9 cellular contexts compared by ENCODE assay signal in the genomic region with DNA sequence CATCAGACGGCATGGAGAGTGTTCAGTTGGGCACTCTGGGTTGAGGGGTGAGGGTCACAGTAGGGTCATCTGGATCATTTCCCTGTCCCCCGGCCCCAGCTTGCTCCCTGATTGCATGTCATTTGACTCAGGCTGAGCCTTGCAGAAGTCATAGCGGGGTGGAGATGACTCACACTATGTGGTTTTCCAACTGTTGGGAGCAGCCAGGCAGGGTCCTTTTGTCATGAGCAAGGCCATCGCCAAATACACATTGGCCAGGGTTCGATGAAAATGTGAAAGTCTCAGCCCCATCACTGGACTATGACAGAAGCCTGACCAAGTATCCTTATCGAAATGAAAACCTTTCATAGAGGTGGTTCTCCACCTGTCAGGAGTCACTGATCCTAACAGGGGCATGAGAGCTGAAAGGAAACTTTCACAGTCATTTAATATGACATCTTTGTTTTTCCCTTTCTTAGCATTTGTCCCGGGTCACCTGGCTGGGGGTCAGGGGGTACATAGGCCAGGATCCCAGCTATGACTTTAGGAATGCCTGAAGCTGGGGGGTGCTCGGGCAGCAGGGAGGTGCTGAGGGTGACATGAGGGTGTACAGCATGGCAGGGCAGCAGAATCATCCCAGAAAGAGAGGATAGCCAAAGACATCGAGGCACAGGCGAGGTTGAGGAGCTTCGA.
DNase-seq lines count a peak whose midpoint lies in the region; ATAC-seq and TF ChIP-seq lines count a peak whose summit lies in the region.
"Had no signal": no experiment of that assay in that cellular context is flagged by ENCODE, and none has a peak within 500 bp of the region (broad histone marks: within the 10 kb centered on the region; RNA-seq: fewer than 3 reads in every experiment).

No MANE protein-coding gene starts in this region.

- H3K27ac ChIP-seq in esophagus muscularis mucosa (replicated peaks in 1 of 4) (peak overlapping the region in 3 of 4 donors; percentile 9 to 43 (median 10)), gastrocnemius medialis (peak overlapping the region; percentile 42 to 56 (median 48))

- TF ChIP-seq CTCF in esophagus muscularis mucosa (IDR thresholded peaks at IDR 0.05) (no peak), gastrocnemius medialis (IDR thresholded peaks at IDR 0.05 in 4 of 5, conservative IDR thresholded peaks at IDR 0.05 in 1 of 5) (no peak)

- DNase-seq in GM04503 (ENCODE audit: low read depth) (peak; percentile 54), RPMI7951 (ENCODE audit: low read depth) (peak; percentile 96), esophagus muscularis mucosa (ENCODE audit: extremely low spot score) (peak; percentile 92), gastrocnemius medialis (peak in 1 of 2 donors; percentile 64), NCI-H2196 (lab: John Stamatoyannopoulos, UW; ENCODE audit: unreplicated experiment) (no peak), HAP-1 (ENCODE audit: low spot score in 2 of 2) (no peak)
- DNase-seq: activated CD8-positive, alpha-beta T cell treated with anti-CD3 and anti-CD28 coated beads, Interleukin-2, amount 10 ng/mL, durations not matched to agents 7 days and 5 days had no signal

- WGBS in esophagus muscularis mucosa: 84% methylated on average over 9 of the region's 11 CpGs

- H3K4me3 ChIP-seq in esophagus muscularis mucosa (no peak overlapping the region), gastrocnemius medialis (no peak overlapping the region), HAP-1 (no peak overlapping the region)

- TF ChIP-seq POLR2A in esophagus muscularis mucosa (IDR thresholded peaks at IDR 0.05; ENCODE audit: low read depth) (no peak), gastrocnemius medialis (IDR thresholded peaks at IDR 0.05) (no peak)

- intact Hi-C loops in esophagus muscularis mucosa (cut with DNase I): no loop called here
- intact Hi-C loops in gastrocnemius medialis (cut with DNase I; ENCODE audit: low total_unique reads): no loop called here

- TF ChIP-seq EP300 in esophagus muscularis mucosa (IDR thresholded peaks at IDR 0.05): no peak

- H3K27me3 ChIP-seq in esophagus muscularis mucosa (no peaks in the 10 kb centered on the region), gastrocnemius medialis (no peaks in the 10 kb centered on the region), HAP-1 (ENCODE audit: low read depth) (no peaks in the 10 kb centered on the region)

- H3K9me3 ChIP-seq in esophagus muscularis mucosa (no peaks in the 10 kb centered on the region), gastrocnemius medialis (no peaks in the 10 kb centered on the region), HAP-1 (no peaks in the 10 kb centered on the region)

- H3K4me1 ChIP-seq in esophagus muscularis mucosa (peaks cover 42 to 70% (median 53%) of the 10 kb centered on the region in 4 donors), gastrocnemius medialis (peaks cover 66 to 85% of the 10 kb centered on the region in 2 donors), HAP-1 (no peaks in the 10 kb centered on the region)

- in situ Hi-C loops in gastrocnemius medialis (cut with MboI; ENCODE audit: low sequenced_read_pairs in 4 of 4): loop anchor here (10.0 to 25.0 kb wide), 2 partner anchors 198 to 481 kb away; partner anchors contain the start of genes CST3 (in 4 of the 4) and NXT1 (in 2 of the 4)
- in situ Hi-C loops in HAP-1 (cut with MboI; ENCODE audit: low sequenced_read_pairs): no loop called here

- H3K36me3 ChIP-seq in esophagus muscularis mucosa: no peaks in the 10 kb centered on the region
- H3K36me3 ChIP-seq in gastrocnemius medialis: no peaks in the 10 kb centered on the region
- H3K36me3 ChIP-seq in HAP-1 (replicated peaks): no peaks in the 10 kb centered on the region

- ATAC-seq in gastrocnemius medialis (peak in 1 of 2 donors; percentile 18), GM18502 (IDR thresholded peaks at IDR 0.05; ENCODE audit: poor library complexity, unreplicated experiment) (no peak), GM19452 (IDR thresholded peaks at IDR 0.05; ENCODE audit: unreplicated experiment) (no peak)
- ATAC-seq: activated CD8-positive, alpha-beta T cell treated with anti-CD3 and anti-CD28 coated beads, Interleukin-2, amount 10 ng/mL, durations not matched to agents 7 days and 5 days had no signal

Comparison
In these comparisons a context has a peak if more than half of its experiments do, and no peak if none do; other contexts are left out.
1. DNase-seq: peak in GM04503 (single experiment), RPMI7951 (single experiment) and esophagus muscularis mucosa (single experiment); none in NCI-H2196 (single experiment) and HAP-1 (0 of 2).